ENCODE assay signal across 12 cellular contexts in the genomic region with DNA sequence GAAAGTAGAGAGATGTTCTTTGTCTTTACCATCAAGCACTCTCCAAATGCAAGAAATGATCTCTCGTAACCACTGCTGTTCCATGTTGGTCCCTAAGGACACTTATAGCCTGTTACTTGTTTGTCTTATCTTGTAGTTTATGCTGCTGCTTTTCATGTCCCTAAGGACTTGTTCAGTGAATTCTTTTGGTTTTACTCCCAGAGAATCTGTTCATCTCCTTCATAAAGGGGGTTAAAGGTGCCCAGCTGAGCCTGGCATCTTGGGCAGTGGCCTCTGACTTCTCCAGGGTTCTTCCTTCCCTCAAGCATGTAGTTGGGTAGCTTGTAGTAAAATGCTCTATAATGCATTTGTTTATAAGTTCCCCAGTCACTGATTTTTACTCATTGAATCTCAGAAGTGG. TPM values are rescaled to one million over a fixed set of nuclear protein-coding genes. Genes with fewer than 3 reads are reported as not detected.
DNase-seq lines count a peak whose midpoint lies in the region; ATAC-seq, FAIRE-seq and TF ChIP-seq lines count a peak whose summit lies in the region.
"Had no signal": no experiment of that assay in that cellular context is flagged by ENCODE, and none has a peak within 500 bp of the region (broad histone marks: within the 10 kb centered on the region; RNA-seq: fewer than 3 reads in every experiment).

No MANE protein-coding gene starts in this region.

- no peak overlapping the region for H2BK120ac ChIP-seq in neuronal stem cell (ENCODE audit: low read depth, low read length)

- no peak overlapping the region for H2AFZ ChIP-seq in HepG2 (ENCODE audit: low read length)
- no peak overlapping the region for H2AFZ ChIP-seq in neuronal stem cell (ENCODE audit: low read length)

- H3K9me3 ChIP-seq in right lobe of liver: no peaks in the 10 kb centered on the region
- no peaks in the 10 kb centered on the region for H3K9me3 ChIP-seq in HepG2 (ENCODE audit: low read length)
- no peaks in the 10 kb centered on the region for H3K9me3 ChIP-seq in esophagus muscularis mucosa
- H3K9me3 ChIP-seq in neuronal stem cell (replicated peaks in 1 of 2; ENCODE audit: control insufficient read depth in 2 of 2, insufficient read depth in 1 of 2, low read depth in 1 of 2, low read length in 2 of 2): no peaks in the 10 kb centered on the region
- H3K9me3 ChIP-seq in vagina: no peaks in the 10 kb centered on the region
- H3K9me3 ChIP-seq: neutrophil had no signal

- TF ChIP-seq RAD21 in HepG2 (CRISPR knock-in tag; IDR thresholded peaks at IDR 0.05): no peak

- no peak overlapping the region for H3K4ac ChIP-seq in neuronal stem cell (ENCODE audit: low read length)

- H4K20me1 ChIP-seq in HepG2 (ENCODE audit: insufficient read depth, low read length): no peaks in the 10 kb centered on the region

- H3K36me3 ChIP-seq in right lobe of liver (no peaks in the 10 kb centered on the region), HepG2 (replicated peaks in 1 of 2; ENCODE audit: control insufficient read depth in 1 of 2, insufficient read depth in 2 of 2, low read length in 2 of 2) (no peaks in the 10 kb centered on the region; a peak in 1 of 5 replicates), esophagus muscularis mucosa (no peaks in the 10 kb centered on the region), neuronal stem cell (replicated peaks in 1 of 2; ENCODE audit: control insufficient read depth in 2 of 2, insufficient read depth in 2 of 2, low read length in 2 of 2) (peaks cover 0 to 2% of the 10 kb centered on the region in 2 donors), vagina (peaks cover 0 to 3% of the 10 kb centered on the region in 2 donors)
- H3K36me3 ChIP-seq: neutrophil, WERI-Rb-1 had no signal

- no peak for ATAC-seq in right lobe of liver
- no peak for ATAC-seq in HepG2

- H3K4me1 ChIP-seq in right lobe of liver (no peaks in the 10 kb centered on the region), HepG2 (ENCODE audit: insufficient read depth, low read length) (0 out of 2 replicates have a peak, but pooled peaks cover under 1% of the 10 kb centered on the region), esophagus muscularis mucosa (peaks cover 61 to 98% (median 93%) of the 10 kb centered on the region in 4 donors), neuronal stem cell (ENCODE audit: control insufficient read depth in 2 of 2, insufficient read depth in 1 of 2, low read depth in 1 of 2, low read length in 2 of 2) (peaks cover 17 to 23% of the 10 kb centered on the region in 2 donors), vagina (peaks cover 64% of the 10 kb centered on the region)

- H2BK5ac ChIP-seq in neuronal stem cell (ENCODE audit: low read length): no peak overlapping the region

- POLR2A ChIA-PET in HepG2 (lab: Yijun Ruan, JAX): no interaction called here

- no peaks in the 10 kb centered on the region for H3K27me3 ChIP-seq in right lobe of liver
- H3K27me3 ChIP-seq in HepG2 (ENCODE audit: control insufficient read depth in 1 of 2, insufficient read depth in 2 of 2, low read length in 2 of 2): no peaks in the 10 kb centered on the region
- H3K27me3 ChIP-seq in esophagus muscularis mucosa: no peaks in the 10 kb centered on the region
- H3K27me3 ChIP-seq in neuronal stem cell (ENCODE audit: control insufficient read depth in 3 of 3, insufficient read depth in 3 of 3, low read depth in 1 of 3, low read length in 3 of 3): no peaks in the 10 kb centered on the region
- H3K27me3 ChIP-seq in vagina: no peaks in the 10 kb centered on the region
- H3K27me3 ChIP-seq: neutrophil had no signal

- no peak overlapping the region for H2BK12ac ChIP-seq in neuronal stem cell (ENCODE audit: low read length)

- H4K91ac ChIP-seq in neuronal stem cell (ENCODE audit: low read depth, low read length, poor library complexity): no peak overlapping the region

- TF ChIP-seq POLR2A in right lobe of liver (IDR thresholded peaks at IDR 0.05) (no peak), HepG2 (IDR thresholded peaks at IDR 0.05; ENCODE audit: insufficient read depth in 1 of 2, low read depth in 2 of 2, low read length in 2 of 2) (no peak), esophagus muscularis mucosa (IDR thresholded peaks at IDR 0.05; ENCODE audit: low read depth) (no peak), vagina (IDR thresholded peaks at IDR 0.05) (no peak)

- no peaks in the 10 kb centered on the region for H3K79me2 ChIP-seq in HepG2 (ENCODE audit: insufficient read depth, low read length)

- no peak overlapping the region for H2BK15ac ChIP-seq in neuronal stem cell (ENCODE audit: low read length)

- H3K18ac ChIP-seq in neuronal stem cell (ENCODE audit: low read length): no peak overlapping the region

- WGBS in right lobe of liver (ENCODE audit: insufficient coverage, low coverage, low lambda C conversion rate, missing lambda C conversion rate): 100% methylated on average over 1 of the region's 1 CpG
- 95% methylated on average over 1 of the region's 1 CpG for WGBS in HepG2 (ENCODE audit: low lambda C conversion rate)
- 92% methylated on average over 1 of the region's 1 CpG for WGBS in esophagus muscularis mucosa
- no CpG with 5 or more reads among the region's 1 CpG for WGBS in neuronal stem cell (ENCODE audit: extremely low coverage in 2 of 2, insufficient read length in 2 of 2, insufficient replicate concordance in 1 of 2), 2 donors

- no peak overlapping the region for H4K8ac ChIP-seq in neuronal stem cell (ENCODE audit: low read depth, low read length)

- TF ChIP-seq CTCF in right lobe of liver (IDR thresholded peaks at IDR 0.05) (no peak), HepG2 (CRISPR knock-in tag; IDR thresholded peaks at IDR 0.05) (no peak), esophagus muscularis mucosa (IDR thresholded peaks at IDR 0.05) (no peak), vagina (IDR thresholded peaks at IDR 0.05) (no peak)

- H3K9ac ChIP-seq in HepG2 (ENCODE audit: insufficient read depth, low read depth, low read length) (no peak overlapping the region), neuronal stem cell (ENCODE audit: low read depth, low read length, poor library complexity) (no peak overlapping the region)

- TF ChIP-seq EP300 in HepG2 (IDR thresholded peaks at IDR 0.05; ENCODE audit: low read depth in 2 of 2, low read length in 2 of 2): no peak
- no peak for TF ChIP-seq EP300 in HepG2 (CRISPR knock-in tag; IDR thresholded peaks at IDR 0.05; ENCODE audit: borderline replicate concordance)
- TF ChIP-seq EP300 in esophagus muscularis mucosa (IDR thresholded peaks at IDR 0.05): no peak

- CTCF ChIA-PET in HepG2 (lab: Yijun Ruan, JAX; ENCODE audit: low intra/inter-chr PET ratio, low total read pairs): no interaction called here

- no TSS peak for BruUV-seq in HepG2 (replicated peaks; lab: Mats Ljungman, UMichigan)

- DNase-seq in right lobe of liver (no peak), HepG2 (ENCODE audit: low spot score) (no peak), esophagus muscularis mucosa (ENCODE audit: extremely low spot score) (no peak), neuronal stem cell (ENCODE audit: low spot score) (no peak), vagina (ENCODE audit: extremely low spot score in 2 of 2) (no peak), DMS 273 treated with DMSO at 0.1 percent for 48 hours (lab: John Stamatoyannopoulos, UW) (no peak), GM19239 (ENCODE audit: insufficient read length, low spot score) (no peak)
- DNase-seq in activated CD4-positive, CD25-positive, alpha-beta regulatory T cell treated with anti-CD3 and anti-CD28 coated beads, Interleukin-2, amount 50 U/mL, for 72 hours: no peak
- DNase-seq: activated T-cell treated with anti-CD3 and anti-CD28 coated beads, Interleukin-2, amount 50 U/mL, for 1 hour; stimulated activated CD4-positive, alpha-beta T cell treated with anti-CD3 and anti-CD28 coated beads, Interleukin-4, amount 100 ng/mL, for 1 hour; WERI-Rb-1 had no signal

- H3K27ac ChIP-seq in right lobe of liver (peak overlapping the region in 2 of 3 donors; percentile 53 to 58), HepG2 (ENCODE audit: extremely low read length, insufficient read depth, low read length) (no peak overlapping the region), esophagus muscularis mucosa (replicated peaks in 1 of 4) (peak overlapping the region; percentile 84 to 89 (median 87)), neuronal stem cell (replicated peaks; ENCODE audit: low read length) (peak overlapping the region; percentile 63), vagina (peak overlapping the region; percentile 85)
- H3K27ac ChIP-seq: neutrophil, WERI-Rb-1 had no signal

- intact Hi-C loops in right lobe of liver (cut with DNase I): no loop called here
- intact Hi-C loops in HepG2 (cut with micrococcal nuclease; ENCODE audit: unreplicated experiment): no loop called here
- intact Hi-C loops in esophagus muscularis mucosa (cut with DNase I): no loop called here
- intact Hi-C loops in vagina (cut with DNase I): no loop called here

- no peaks in the 10 kb centered on the region for H3K79me1 ChIP-seq in neuronal stem cell (ENCODE audit: low read depth, low read length)

- H3K4me2 ChIP-seq in HepG2 (ENCODE audit: low read depth, low read length) (no peak overlapping the region), neuronal stem cell (ENCODE audit: insufficient read depth, low read length, poor library complexity, severe bottlenecking) (no peak overlapping the region)

- H3K14ac ChIP-seq in neuronal stem cell (ENCODE audit: low read length): no peak overlapping the region

- H3K4me3 ChIP-seq in right lobe of liver (no peak overlapping the region), HepG2 (replicated peaks in 1 of 3; ENCODE audit: insufficient read depth in 1 of 3, low read depth in 2 of 3, low read length in 3 of 3) (no peak overlapping the region), esophagus muscularis mucosa (no peak overlapping the region), neuronal stem cell (ENCODE audit: low read length in 2 of 2) (no peak overlapping the region), vagina (peak overlapping the region in 1 of 2 donors; percentile 45)

- H3K23ac ChIP-seq in neuronal stem cell (ENCODE audit: low read depth, low read length, poor library complexity): no peak overlapping the region

- no peak for FAIRE-seq in HepG2 (lab: Jason Lieb, UNC)
- no peak for FAIRE-seq in GM19239 (lab: Jason Lieb, UNC)

- in situ Hi-C loops in HepG2 (cut with HindIII; ENCODE audit: extremely low pct_ligation_motif_present, low pct_unique_long_range_greater_than_20kb): no loop called here

- H2AK5ac ChIP-seq in neuronal stem cell (ENCODE audit: low read depth, low read length): no peak overlapping the region

RNA-seq across cellular contexts. Expression of a gene that starts 0.9 kb away (rescaled TPM):
- total RNA-seq in right lobe of liver (10 to 100 TPM; 11.7 to 31.7 (median 21.8) TPM), HepG2 (2016; rRNA removed; fragmentation: Illumina TruSeq; extraction: Trizol) (44.5 and 47.6 TPM in 2 replicates), esophagus muscularis mucosa (100 to 1,000 TPM; 305 to 398 (median 357) TPM), vagina (146 TPM)
- total RNA-seq in HepG2 (2016; cell fraction: cytosol; rRNA removed; fragmentation: Illumina TruSeq; extraction: Trizol; ENCODE audit: low read depth): 153 and 165 TPM in 2 replicates
- total RNA-seq in HepG2 (2016; cell fraction: insoluble cytoplasmic fraction; rRNA removed; fragmentation: Illumina TruSeq; extraction: Trizol): 46.5 and 47.5 TPM in 2 replicates
- total RNA-seq in HepG2 (2016; cell fraction: membrane; rRNA removed; fragmentation: Illumina TruSeq; extraction: Trizol): 152 and 172 TPM in 2 replicates
- total RNA-seq in HepG2 (2016; cell fraction: nucleus; rRNA removed; fragmentation: Illumina TruSeq; extraction: Trizol): 15.9 and 17.5 TPM in 2 replicates
- 30.8 and 31.0 TPM in 2 replicates for polyA plus RNA-seq in HepG2 (2011; rRNA removed)
- polyA plus RNA-seq in HepG2 (2011; cell fraction: cytosol; rRNA removed): 38.5 and 44.2 TPM in 2 replicates
- polyA plus RNA-seq in HepG2 (2011; cell fraction: nucleus; rRNA removed): 16.9 and 18.1 TPM in 2 replicates
- 31.8 and 34.8 TPM in 2 replicates for polyA plus RNA-seq in HepG2 (2012)
- 204 and 234 TPM in 2 replicates for polyA plus RNA-seq in HepG2 (2016; cell fraction: cytosol; fragmentation: Illumina TruSeq; extraction: Trizol; ENCODE audit: low read depth)
- 54.1 and 61.3 TPM in 2 replicates for polyA plus RNA-seq in HepG2 (2016; cell fraction: insoluble cytoplasmic fraction; fragmentation: Illumina TruSeq; extraction: Trizol; ENCODE audit: low read depth)
- 173 and 198 TPM in 2 replicates for polyA plus RNA-seq in HepG2 (2016; cell fraction: membrane; fragmentation: Illumina TruSeq; extraction: Trizol; ENCODE audit: low read depth)
- polyA plus RNA-seq in HepG2 (2016; cell fraction: nucleus; fragmentation: Illumina TruSeq; extraction: Trizol; ENCODE audit: insufficient read depth, low read depth): 31.1 and 35.7 TPM in 2 replicates
- 5.9 and 22.6 TPM in 2 replicates for polyA minus RNA-seq in HepG2 (2011; rRNA and poly(A)+ RNA removed; ENCODE audit: low replicate concordance)
- polyA minus RNA-seq in HepG2 (2011; cell fraction: cytosol; rRNA and poly(A)+ RNA removed): 13.4 and 14.9 TPM in 2 replicates
- 9.3 and 9.9 TPM in 2 replicates for polyA minus RNA-seq in HepG2 (2011; cell fraction: nucleus; rRNA and poly(A)+ RNA removed)
- 77.0 TPM for polyA plus RNA-seq in neuronal stem cell (2013, experiment 1 of 2)
- 79.1 TPM for polyA plus RNA-seq in neuronal stem cell (2013, experiment 2 of 2)

RNA-seq across cellular contexts. Expression of a gene that starts 59.6 kb away (rescaled TPM):
- total RNA-seq in right lobe of liver (10 to 100 TPM; 42.2 to 77.5 (median 58.5) TPM), HepG2 (2016; rRNA removed; fragmentation: Illumina TruSeq; extraction: Trizol) (53.5 and 82.0 TPM in 2 replicates), esophagus muscularis mucosa (100 to 1,000 TPM; 121 to 175 (median 138) TPM), vagina (77.3 TPM)
- total RNA-seq in HepG2 (2016; cell fraction: cytosol; rRNA removed; fragmentation: Illumina TruSeq; extraction: Trizol; ENCODE audit: low read depth): 18.2 and 23.6 TPM in 2 replicates
- total RNA-seq in HepG2 (2016; cell fraction: insoluble cytoplasmic fraction; rRNA removed; fragmentation: Illumina TruSeq; extraction: Trizol): 60.4 and 86.2 TPM in 2 replicates
- total RNA-seq in HepG2 (2016; cell fraction: membrane; rRNA removed; fragmentation: Illumina TruSeq; extraction: Trizol): 40.1 and 41.9 TPM in 2 replicates
- total RNA-seq in HepG2 (2016; cell fraction: nucleus; rRNA removed; fragmentation: Illumina TruSeq; extraction: Trizol): 61.2 and 69.4 TPM in 2 replicates
- polyA plus RNA-seq in HepG2 (2011; rRNA removed): 208 and 226 TPM in 2 replicates
- 233 and 277 TPM in 2 replicates for polyA plus RNA-seq in HepG2 (2011; cell fraction: cytosol; rRNA removed)
- polyA plus RNA-seq in HepG2 (2011; cell fraction: nucleus; rRNA removed): 99.3 and 112 TPM in 2 replicates
- 113 and 127 TPM in 2 replicates for polyA plus RNA-seq in HepG2 (2012)
- 14.1 and 17.6 TPM in 2 replicates for polyA plus RNA-seq in HepG2 (2016; cell fraction: cytosol; fragmentation: Illumina TruSeq; extraction: Trizol; ENCODE audit: low read depth)
- 45.2 and 48.0 TPM in 2 replicates for polyA plus RNA-seq in HepG2 (2016; cell fraction: insoluble cytoplasmic fraction; fragmentation: Illumina TruSeq; extraction: Trizol; ENCODE audit: low read depth)
- 24.9 and 28.0 TPM in 2 replicates for polyA plus RNA-seq in HepG2 (2016; cell fraction: membrane; fragmentation: Illumina TruSeq; extraction: Trizol; ENCODE audit: low read depth)
- polyA plus RNA-seq in HepG2 (2016; cell fraction: nucleus; fragmentation: Illumina TruSeq; extraction: Trizol; ENCODE audit: insufficient read depth, low read depth): 80.9 and 84.6 TPM in 2 replicates
- polyA minus RNA-seq in HepG2 (2011; rRNA and poly(A)+ RNA removed; ENCODE audit: low replicate concordance): 441 and 695 TPM in 2 replicates
- polyA minus RNA-seq in HepG2 (2011; cell fraction: cytosol; rRNA and poly(A)+ RNA removed): 196 and 254 TPM in 2 replicates
- polyA minus RNA-seq in HepG2 (2011; cell fraction: nucleus; rRNA and poly(A)+ RNA removed): 98.0 and 139 TPM in 2 replicates
- 30.6 TPM for polyA plus RNA-seq in neuronal stem cell (2013, experiment 1 of 2)
- 30.8 TPM for polyA plus RNA-seq in neuronal stem cell (2013, experiment 2 of 2)
